In genomic region chr15:60592386-60593339, GRCh38 we compare ENCODE assay signal across 8 cellular contexts.
DNase-seq lines count a peak whose midpoint lies in the region; ATAC-seq and TF ChIP-seq lines count a peak whose summit lies in the region.

No MANE protein-coding gene starts in this region.

- in situ Hi-C loops in KBM-7 (cut with MboI; ENCODE audit: low pct_unique_long_range_greater_than_20kb, low sequenced_read_pairs): no loop called here

- CTCF ChIA-PET in activated naive CD4-positive, alpha-beta T cell treated with anti-CD3 and anti-CD28 coated beads, Interleukin-2, amount 10 ng/mL, durations not matched to agents 7 days and 5 days (lab: Charles Lee): interaction anchor here (1.0 to 3.5 kb wide), 5 partner anchors 57 to 324 kb away, joined by 3 to 21 read pairs (median 6); no protein-coding TSS in a partner anchor

- H3K27me3 ChIP-seq in SJCRH30: no peaks in the 10 kb centered on the region
- no peaks in the 10 kb centered on the region for H3K27me3 ChIP-seq in ovary
- H3K27me3 ChIP-seq in thymus (ENCODE audit: control insufficient read depth, insufficient read depth): peaks cover 33% of the 10 kb centered on the region

- H3K9me3 ChIP-seq in SJCRH30 (replicated peaks) (no peaks in the 10 kb centered on the region), ovary (no peaks in the 10 kb centered on the region), thymus (ENCODE audit: control insufficient read depth) (no peaks in the 10 kb centered on the region)

- H3K4me1 Mint-ChIP-seq in activated naive CD4-positive, alpha-beta T cell treated with anti-CD3 and anti-CD28 coated beads, Interleukin-2, amount 10 ng/mL, durations not matched to agents 7 days and 5 days: peaks cover 60% of the 10 kb centered on the region

- H3K4me3 ChIP-seq in SJCRH30 (peak overlapping the region; percentile 95), ovary (peak overlapping the region; percentile 68), thymus (ENCODE audit: low read length) (peak overlapping the region; percentile 77)

- peak; percentile 80 for ATAC-seq in GM21576 (IDR thresholded peaks at IDR 0.05; ENCODE audit: unreplicated experiment)

- WGBS in ovary, 3 donors: 4 to 8% (median 7%) methylated on average over 34 to 91 of the region's 91 CpGs
- 3% methylated on average over 91 of the region's 91 CpGs for WGBS in thymus

- DNase-seq in DMS153 (lab: John Stamatoyannopoulos, UW) (peak; percentile 15), KBM-7 (peak; percentile 39), SJCRH30 (peak; percentile 91 to 92), head of caudate nucleus (peak; percentile 73 to 94 (median 87)), ovary (peak; percentile 85 to 89 (median 86))
- DNase-seq in activated naive CD4-positive, alpha-beta T cell treated with anti-CD3 and anti-CD28 coated beads, Interleukin-2, amount 10 ng/mL, durations not matched to agents 7 days and 5 days: peak; percentile 92

- H3K36me3 Mint-ChIP-seq in activated naive CD4-positive, alpha-beta T cell treated with anti-CD3 and anti-CD28 coated beads, Interleukin-2, amount 10 ng/mL, durations not matched to agents 7 days and 5 days: peaks cover 8% of the 10 kb centered on the region

- H3K9me3 Mint-ChIP-seq in activated naive CD4-positive, alpha-beta T cell treated with anti-CD3 and anti-CD28 coated beads, Interleukin-2, amount 10 ng/mL, durations not matched to agents 7 days and 5 days: no peaks in the 10 kb centered on the region

- no peak for TF ChIP-seq EP300 in ovary (IDR thresholded peaks at IDR 0.05)

- TF ChIP-seq POLR2A in ovary (IDR thresholded peaks at IDR 0.05): peak; percentile 57

- peak overlapping the region; percentile 89 for H3K27ac Mint-ChIP-seq in activated naive CD4-positive, alpha-beta T cell treated with anti-CD3 and anti-CD28 coated beads, Interleukin-2, amount 10 ng/mL, durations not matched to agents 7 days and 5 days

- intact Hi-C loops in head of caudate nucleus (cut with DNase I) (loop anchor here (5.0 kb wide), 1 partner anchor 325 kb away; no protein-coding TSS in a partner anchor), ovary (cut with DNase I) (loop anchor here (2.0 to 10.0 kb wide), 5 partner anchors 122 to 460 kb away; no protein-coding TSS in a partner anchor)

- peak overlapping the region; percentile 78 for H3K4me3 Mint-ChIP-seq in activated naive CD4-positive, alpha-beta T cell treated with anti-CD3 and anti-CD28 coated beads, Interleukin-2, amount 10 ng/mL, durations not matched to agents 7 days and 5 days

- peak in 2 of 3 donors; percentile 19 to 34 for TF ChIP-seq CTCF in ovary (IDR thresholded peaks at IDR 0.05)

- peaks cover 13% of the 10 kb centered on the region for H3K27me3 Mint-ChIP-seq in activated naive CD4-positive, alpha-beta T cell treated with anti-CD3 and anti-CD28 coated beads, Interleukin-2, amount 10 ng/mL, durations not matched to agents 7 days and 5 days

- H3K4me1 ChIP-seq in SJCRH30 (peaks cover 8% of the 10 kb centered on the region; the same call in 1 of the 2 replicates), ovary (ENCODE audit: insufficient read depth) (no peaks in the 10 kb centered on the region), thymus (ENCODE audit: control insufficient read depth, insufficient read depth, low read length) (peaks cover 6% of the 10 kb centered on the region)

- H3K36me3 ChIP-seq in SJCRH30: no peaks in the 10 kb centered on the region
- H3K36me3 ChIP-seq in ovary: no peaks in the 10 kb centered on the region
- no peaks in the 10 kb centered on the region for H3K36me3 ChIP-seq in thymus (ENCODE audit: control insufficient read depth, insufficient read depth)

- H3K27ac ChIP-seq in SJCRH30 (peak overlapping the region; percentile 92), ovary (peak overlapping the region; percentile 81 to 94), thymus (ENCODE audit: low read depth) (peak overlapping the region; percentile 85)

Comparison
In these comparisons a context has a peak if more than half of its experiments do, and no peak if none do; other contexts are left out.
1. Peak in every context shown above with its lines: DNase-seq, ATAC-seq, H3K4me3 ChIP-seq and H3K27ac ChIP-seq.
2. DNase-seq: peak in every context shown above with its lines; median percentile 92 in activated naive CD4-positive, alpha-beta T cell treated with anti-CD3 and anti-CD28 coated beads, Interleukin-2, amount 10 ng/mL, durations not matched to agents 7 days and 5 days; 92 in SJCRH30; 87 in head of caudate nucleus; 86 in ovary; 39 in KBM-7; 15 in DMS153.